ENCODE assay signal across 33 cellular contexts in the genomic region with DNA sequence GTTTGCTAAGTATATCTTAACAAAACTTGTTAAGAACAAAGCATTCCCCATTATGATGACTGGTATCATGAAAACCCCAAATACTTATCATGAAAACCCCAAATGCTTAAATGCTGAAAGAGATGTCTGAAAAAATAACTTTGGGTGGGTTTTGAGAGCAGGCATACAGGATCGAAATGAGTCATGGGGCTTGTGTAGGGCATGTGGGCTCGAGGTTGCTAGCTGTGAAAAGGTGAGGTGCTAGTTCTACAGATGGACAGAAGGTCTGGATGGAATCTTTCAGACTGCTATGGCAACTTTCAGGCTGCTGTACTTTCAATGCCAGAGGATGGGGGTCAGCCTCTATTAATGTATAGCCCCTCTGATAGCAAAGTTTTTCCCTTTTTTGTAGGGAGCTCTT.
"Had no signal": no experiment of that assay in that cellular context is flagged by ENCODE, and none has a peak within 500 bp of the region (broad histone marks: within the 10 kb centered on the region; RNA-seq: fewer than 3 reads in every experiment).

No MANE protein-coding gene starts in this region.

- H3K27me3 ChIP-seq: MG63, SJCRH30 had no signal

- DNase-seq: MG63, NCI-H1048, NCI-H1092 treated with DMSO at 0.1 percent for 48 hours, NCI-H1105 treated with DMSO at 0.1 percent for 48 hours, NCI-H1417, NCI-H1436, NCI-H146, NCI-H1694, NCI-H187, NCI-H1930, NCI-H2029 treated with DMSO at 0.1 percent for 48 hours, NCI-H2081 treated with DMSO at 0.1 percent for 48 hours, NCI-H2107, NCI-H2171, NCI-H226, NCI-H446 treated with DMSO at 0.1 percent for 48 hours, NCI-H510A, NCI-H524, NCI-H526, NCI-H69, NCI-H748 treated with DMSO at 0.1 percent for 48 hours, NCI-H82, PC-9, SHP77, SIG-M5, SJCRH30, T-cell, T-helper 17 cell had no signal

- H3K4me1 ChIP-seq: SJCRH30 had no signal

- ATAC-seq: Panc1, Right ventricle myocardium inferior, SK-N-SH treated with all-trans-retinoic acid at 6 μM for 48 hours, T-cell, T-helper 17 cell had no signal

- H2AFZ ChIP-seq: PC-9 had no signal

- H3K4me2 ChIP-seq: PC-9 had no signal

- H3K27ac ChIP-seq: PC-9, RWPE1, SJCRH30, SK-N-MC had no signal

- H3K36me3 ChIP-seq: MG63, SJCRH30 had no signal

- H3K4me3 ChIP-seq: MG63, PC-9, SJCRH30, SK-N-MC had no signal

- H3K9me3 ChIP-seq: MG63, SJCRH30 had no signal
